In the genomic region with DNA sequence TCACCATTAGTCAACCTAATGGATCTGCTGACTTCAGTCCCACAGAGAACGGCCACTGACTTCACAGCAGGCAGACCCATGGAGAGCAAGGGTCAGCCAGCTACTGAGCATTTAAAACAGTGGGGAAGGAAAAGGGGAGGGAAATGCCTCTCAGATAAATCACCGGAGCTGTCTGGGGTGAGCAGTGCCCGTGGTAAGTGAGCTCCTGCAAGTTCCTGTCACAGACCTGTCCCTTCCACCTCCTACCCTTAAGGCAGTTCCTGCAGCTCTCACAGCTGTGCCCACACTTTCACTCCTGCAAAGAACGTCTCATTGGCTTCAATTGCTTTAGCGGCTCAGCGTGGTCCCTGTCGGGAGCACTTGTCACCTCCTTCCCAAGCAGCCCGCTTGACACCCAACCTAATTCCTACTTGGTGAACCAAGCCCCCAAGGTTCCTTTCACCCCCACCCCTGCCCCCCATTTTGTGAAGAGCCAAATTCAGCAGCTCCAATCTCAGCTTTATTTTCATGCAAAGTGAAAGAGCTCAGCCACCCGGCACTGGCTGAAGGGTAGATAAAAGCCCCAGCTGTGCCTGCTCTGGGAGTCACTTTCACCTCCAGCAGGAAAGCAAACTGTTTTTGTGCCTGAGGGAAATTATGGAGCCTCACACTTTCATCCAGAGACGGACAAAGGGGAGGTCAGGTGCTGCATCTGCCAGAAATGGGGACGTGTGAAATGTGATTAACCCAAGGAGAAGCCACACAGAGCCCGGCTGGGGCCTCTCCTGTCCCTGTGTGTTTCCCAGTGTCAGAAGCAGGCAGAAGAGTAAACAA, we compare ENCODE assay signal across 8 cellular contexts.
DNase-seq lines count a peak whose midpoint lies in the region; ATAC-seq and TF ChIP-seq lines count a peak whose summit lies in the region.

No MANE protein-coding gene starts in this region.

- H3K27ac Mint-ChIP-seq in activated T-cell treated with anti-CD3 and anti-CD28 coated beads, Interleukin-2, amount 50 U/mL, for 24 hours = no peak overlapping the region

- DNase-seq in activated T-cell treated with anti-CD3 and anti-CD28 coated beads, Interleukin-2, amount 50 U/mL, for 24 hours = peak; percentile 33
- no peak for DNase-seq in activated T-cell treated with anti-CD3 and anti-CD28 coated beads, Interleukin-2, amount 50 U/mL, for 1 hour
- DNase-seq in foreskin fibroblast (peak; percentile 26 to 71), non-pigmented ciliary epithelial cell (ENCODE audit: low read depth) (peak; percentile 22), mucosa of gallbladder (ENCODE audit: low spot score) (no peak)

- H3K27me3 Mint-ChIP-seq in activated T-cell treated with anti-CD3 and anti-CD28 coated beads, Interleukin-2, amount 50 U/mL, for 24 hours = peaks cover 4% of the 10 kb centered on the region

- H3K36me3 Mint-ChIP-seq in activated T-cell treated with anti-CD3 and anti-CD28 coated beads, Interleukin-2, amount 50 U/mL, for 24 hours (ENCODE audit: low read depth) = no peaks in the 10 kb centered on the region

- peak overlapping the region; percentile 70 for H3K4me3 Mint-ChIP-seq in activated T-cell treated with anti-CD3 and anti-CD28 coated beads, Interleukin-2, amount 50 U/mL, for 24 hours

- ATAC-seq in HG03175 (IDR thresholded peaks at IDR 0.05; ENCODE audit: unreplicated experiment) = peak; percentile 53
- ATAC-seq in SK-N-SH treated with all-trans-retinoic acid at 6 μM for 48 hours = peak; percentile 74
- ATAC-seq in HG02571 (IDR thresholded peaks at IDR 0.05; ENCODE audit: unreplicated experiment) = no peak

- peaks cover 12% of the 10 kb centered on the region for H3K9me3 Mint-ChIP-seq in activated T-cell treated with anti-CD3 and anti-CD28 coated beads, Interleukin-2, amount 50 U/mL, for 24 hours

- no peak for TF ChIP-seq CTCF in foreskin fibroblast (IDR thresholded peaks at IDR 0.05; ENCODE audit: low read depth, low read length)

- H3K4me3 ChIP-seq in foreskin fibroblast (ENCODE audit: low read depth in 1 of 2, low read length in 2 of 2) = peak overlapping the region; percentile 2 to 32

- H3K4me1 Mint-ChIP-seq in activated T-cell treated with anti-CD3 and anti-CD28 coated beads, Interleukin-2, amount 50 U/mL, for 24 hours (ENCODE audit: low read depth) = peaks cover 18% of the 10 kb centered on the region

TF ChIP-seq in SK-N-SH treated with all-trans-retinoic acid at 6 μM for 48 hours, 23 proteins besides CTCF, POLR2A, EP300 and RAD21:
- TF ChIP-seq ZNF70 (CRISPR knock-in tag; IDR thresholded peaks at IDR 0.05) (peak; percentile 65), RARB (CRISPR knock-in tag; IDR thresholded peaks at IDR 0.05) (no peak)
- TF ChIP-seq, protein P1, sequence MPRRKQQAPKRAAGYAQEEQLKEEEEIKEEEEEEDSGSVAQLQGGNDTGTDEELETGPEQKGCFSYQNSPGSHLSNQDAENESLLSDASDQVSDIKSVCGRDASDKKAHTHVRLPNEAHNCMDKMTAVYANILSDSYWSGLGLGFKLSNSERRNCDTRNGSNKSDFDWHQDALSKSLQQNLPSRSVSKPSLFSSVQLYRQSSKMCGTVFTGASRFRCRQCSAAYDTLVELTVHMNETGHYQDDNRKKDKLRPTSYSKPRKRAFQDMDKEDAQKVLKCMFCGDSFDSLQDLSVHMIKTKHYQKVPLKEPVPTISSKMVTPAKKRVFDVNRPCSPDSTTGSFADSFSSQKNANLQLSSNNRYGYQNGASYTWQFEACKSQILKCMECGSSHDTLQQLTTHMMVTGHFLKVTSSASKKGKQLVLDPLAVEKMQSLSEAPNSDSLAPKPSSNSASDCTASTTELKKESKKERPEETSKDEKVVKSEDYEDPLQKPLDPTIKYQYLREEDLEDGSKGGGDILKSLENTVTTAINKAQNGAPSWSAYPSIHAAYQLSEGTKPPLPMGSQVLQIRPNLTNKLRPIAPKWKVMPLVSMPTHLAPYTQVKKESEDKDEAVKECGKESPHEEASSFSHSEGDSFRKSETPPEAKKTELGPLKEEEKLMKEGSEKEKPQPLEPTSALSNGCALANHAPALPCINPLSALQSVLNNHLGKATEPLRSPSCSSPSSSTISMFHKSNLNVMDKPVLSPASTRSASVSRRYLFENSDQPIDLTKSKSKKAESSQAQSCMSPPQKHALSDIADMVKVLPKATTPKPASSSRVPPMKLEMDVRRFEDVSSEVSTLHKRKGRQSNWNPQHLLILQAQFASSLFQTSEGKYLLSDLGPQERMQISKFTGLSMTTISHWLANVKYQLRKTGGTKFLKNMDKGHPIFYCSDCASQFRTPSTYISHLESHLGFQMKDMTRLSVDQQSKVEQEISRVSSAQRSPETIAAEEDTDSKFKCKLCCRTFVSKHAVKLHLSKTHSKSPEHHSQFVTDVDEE (CRISPR knock-in tag; IDR thresholded peaks at IDR 0.05) = peak; percentile 10; the same call in 1 of the 2 replicates
TF ChIP-seq in SK-N-SH treated with all-trans-retinoic acid at 6 μM for 48 hours: peak in this region for 2.

Comparison
In these comparisons a context has a peak if more than half of its experiments do, and no peak if none do; other contexts are left out.
1. DNase-seq: peak in activated T-cell treated with anti-CD3 and anti-CD28 coated beads, Interleukin-2, amount 50 U/mL, for 24 hours (single experiment), foreskin fibroblast (2 of 2) and non-pigmented ciliary epithelial cell (single experiment); none in activated T-cell treated with anti-CD3 and anti-CD28 coated beads, Interleukin-2, amount 50 U/mL, for 1 hour (single experiment) and mucosa of gallbladder (single experiment).